Comparison of ENCODE assay signal across 13 cellular contexts in the genomic region with DNA sequence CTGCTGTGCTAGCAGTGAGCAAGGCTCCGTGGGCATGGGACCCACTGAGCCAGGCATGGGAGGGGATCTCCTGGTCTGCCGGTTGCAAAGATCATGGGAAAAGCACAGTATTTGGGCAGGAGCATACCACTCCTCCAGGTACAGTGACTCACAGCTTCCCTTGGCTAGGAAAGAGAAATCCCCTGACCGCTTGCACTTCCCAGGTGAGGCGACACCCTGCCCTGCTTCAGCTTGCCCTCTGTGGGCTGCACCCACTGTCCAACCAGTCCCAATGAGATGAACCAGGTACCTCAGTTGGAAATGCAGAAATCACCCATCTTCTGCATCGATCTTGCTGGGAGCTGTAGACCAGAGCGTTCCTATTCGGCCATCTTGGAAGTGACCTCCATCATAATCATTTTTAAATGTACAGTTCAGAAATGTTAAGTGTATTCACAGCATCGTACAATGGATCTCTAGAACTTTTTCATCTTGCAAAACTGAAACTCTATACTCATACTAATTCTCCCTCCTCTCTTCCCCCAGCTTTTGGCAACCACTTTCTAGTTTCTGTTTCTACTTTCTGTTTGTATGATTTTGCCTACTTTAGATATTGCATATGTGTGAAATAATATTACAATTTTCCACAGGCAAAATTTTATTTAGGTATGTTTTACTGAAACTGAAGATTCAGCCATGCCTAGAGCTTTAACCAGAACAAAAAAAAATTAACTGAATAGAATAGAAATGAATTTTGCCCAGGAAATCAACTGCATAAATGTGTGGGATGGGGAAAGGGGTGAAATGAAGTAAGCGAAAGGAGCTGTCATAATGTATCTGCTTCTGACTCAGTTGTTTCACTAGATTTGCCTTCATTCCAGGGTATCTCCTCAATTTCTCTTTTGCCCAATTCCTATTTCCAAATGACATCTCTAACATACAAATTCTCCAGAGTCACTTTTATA.
DNase-seq lines count a peak whose midpoint lies in the region; ATAC-seq, FAIRE-seq and TF ChIP-seq lines count a peak whose summit lies in the region.
"Had no signal": no experiment of that assay in that cellular context is flagged by ENCODE, and none has a peak within 500 bp of the region (broad histone marks: within the 10 kb centered on the region; RNA-seq: fewer than 3 reads in every experiment).

No MANE protein-coding gene starts in this region.

- no peak for TF ChIP-seq POLR2A in GM12892 (IDR thresholded peaks at IDR 0.05; ENCODE audit: low read depth, low read length)

- H3K4me1 Mint-ChIP-seq in type B pancreatic cell (ENCODE audit: unreplicated experiment) = no peaks in the 10 kb centered on the region

- DNase-seq in GM12892 (ENCODE audit: insufficient read length) = no peak
- no peak for DNase-seq in activated CD4-positive, CD25-positive, alpha-beta regulatory T cell treated with anti-CD3 and anti-CD28 coated beads, Interleukin-2, amount 50 U/mL, for 72 hours
- DNase-seq in type B pancreatic cell (ENCODE audit: extremely low spot score, unreplicated experiment) = no peak
- no peak for DNase-seq in MG63
- no peak for DNase-seq in left cardiac atrium
- DNase-seq: activated CD4-positive, alpha-beta T cell treated with anti-CD3 and anti-CD28 coated beads, Interleukin-2, amount 50 U/mL, for 48 hours; NCI-H774; sigmoid colon; SK-N-SH had no signal

- H3K27me3 ChIP-seq in MG63 = no peaks in the 10 kb centered on the region
- H3K27me3 ChIP-seq: sigmoid colon had no signal

- no peak overlapping the region for H3K4me3 Mint-ChIP-seq in type B pancreatic cell

- ATAC-seq in GM19035 (IDR thresholded peaks at IDR 0.05; ENCODE audit: unreplicated experiment) = peak; percentile 63
- ATAC-seq in HG02623 (IDR thresholded peaks at IDR 0.05; ENCODE audit: unreplicated experiment) = peak; percentile 88
- ATAC-seq in HG03442 (IDR thresholded peaks at IDR 0.05; ENCODE audit: unreplicated experiment) = peak; percentile 91
- no peak for ATAC-seq in left cardiac atrium

- intact Hi-C loops in left cardiac atrium (cut with DNase I) = no loop called here

- peaks cover 3% of the 10 kb centered on the region for H3K36me3 ChIP-seq in MG63
- H3K36me3 ChIP-seq: sigmoid colon had no signal

- H3K9me3 Mint-ChIP-seq in type B pancreatic cell = no peaks in the 10 kb centered on the region

- FAIRE-seq in GM12892 (lab: Jason Lieb, UNC) = peak; percentile 9
- FAIRE-seq: G401.6 had no signal

- no peak overlapping the region for H3K4me3 ChIP-seq in MG63
- H3K4me3 ChIP-seq: sigmoid colon had no signal

- no peaks in the 10 kb centered on the region for H3K36me3 Mint-ChIP-seq in type B pancreatic cell

- H3K27me3 Mint-ChIP-seq in type B pancreatic cell = no peaks in the 10 kb centered on the region

- no peaks in the 10 kb centered on the region; the same call in 1 of the 2 replicates for H3K9me3 ChIP-seq in MG63
- H3K9me3 ChIP-seq: sigmoid colon, SK-N-SH had no signal

- no peak overlapping the region for H3K27ac Mint-ChIP-seq in type B pancreatic cell

- TF ChIP-seq CTCF in type B pancreatic cell (conservative IDR thresholded peaks at IDR 0.05) = no peak

Comparison
In these comparisons a context has a peak if more than half of its experiments do, and no peak if none do; other contexts are left out.
1. ATAC-seq: peak in GM19035 (single experiment), HG02623 (single experiment) and HG03442 (single experiment); none in left cardiac atrium (0 of 2).